In the genomic region with DNA sequence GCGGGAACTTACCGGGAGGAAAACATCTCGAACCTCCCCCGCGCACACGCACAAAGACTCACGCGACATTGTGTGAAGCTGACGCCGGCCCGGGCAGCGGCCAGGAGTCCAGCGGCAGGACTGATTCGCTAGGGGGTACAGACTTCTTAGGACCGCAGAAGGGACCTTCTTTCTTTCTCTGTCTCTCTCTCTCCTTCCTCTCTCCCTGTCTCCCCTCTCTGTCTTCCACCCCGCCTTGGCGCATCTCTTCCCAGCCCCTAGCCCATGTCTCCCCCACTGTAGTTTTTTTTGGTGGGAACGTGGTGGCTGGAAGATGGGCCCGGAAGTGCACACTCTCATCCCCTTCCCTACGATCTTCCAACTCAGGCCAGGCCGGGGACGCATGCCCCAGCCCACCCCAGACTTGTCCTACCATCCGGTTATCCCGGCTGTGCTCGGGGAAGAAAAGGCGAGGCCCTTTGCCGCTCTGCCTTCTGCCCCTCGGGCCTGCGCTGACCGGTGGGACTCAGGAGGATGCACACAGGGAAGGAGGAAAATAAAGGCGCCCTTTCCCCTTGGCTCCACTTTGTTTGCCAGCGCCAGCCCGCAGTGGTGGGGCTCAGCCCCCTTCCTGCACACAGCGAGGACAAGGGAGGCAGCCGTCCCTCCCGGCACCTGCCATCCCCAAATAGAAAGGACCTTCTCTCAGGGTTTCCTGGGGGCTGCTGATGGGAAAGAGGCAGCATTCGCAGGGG, we compare ENCODE assay signal across 12 cellular contexts. TPM values are rescaled to one million over a fixed set of nuclear protein-coding genes. Genes with fewer than 3 reads are reported as not detected.
A peak's percentile ranks its signal among the peaks of the same experiment; 100 is the strongest.
DNase-seq lines count a peak whose midpoint lies in the region; ATAC-seq, FAIRE-seq and TF ChIP-seq lines count a peak whose summit lies in the region.
"Had no signal": no experiment of that assay in that cellular context is flagged by ENCODE, and none has a peak within 500 bp of the region (broad histone marks: within the 10 kb centered on the region; RNA-seq: fewer than 3 reads in every experiment).

No MANE protein-coding gene starts in this region.

- H3K36me3 ChIP-seq in HepG2 (replicated peaks in 1 of 2; ENCODE audit: control insufficient read depth in 1 of 2, insufficient read depth in 2 of 2, low read length in 2 of 2) (no peaks in the 10 kb centered on the region), right lobe of liver (no peaks in the 10 kb centered on the region), vagina (no peaks in the 10 kb centered on the region)
- H3K36me3 ChIP-seq: WERI-Rb-1 had no signal

- no peak for TF ChIP-seq RAD21 in HepG2 (CRISPR knock-in tag; IDR thresholded peaks at IDR 0.05)

- no peak overlapping the region for H3K4me2 ChIP-seq in HepG2 (ENCODE audit: low read depth, low read length)

- CTCF ChIA-PET in HepG2 (lab: Yijun Ruan, JAX; ENCODE audit: low intra/inter-chr PET ratio, low total read pairs): no interaction called here

- H3K9me3 ChIP-seq in HepG2 (ENCODE audit: low read length): no peaks in the 10 kb centered on the region
- H3K9me3 ChIP-seq in right lobe of liver: no peaks in the 10 kb centered on the region
- H3K9me3 ChIP-seq in vagina: no peaks in the 10 kb centered on the region

- H3K4me1 Mint-ChIP-seq in activated T-helper 2 cell treated with anti-CD3 and anti-CD28 coated beads, Interferon-gamma antibody, Interleukin-2, Interleukin-4, amounts not matched to agents 10 μg/mL and 5 μg/mL and 100 μg/mL, durations not matched to agents 14 hours and 24 hours and 36 hours (ENCODE audit: low read depth): peaks cover 9% of the 10 kb centered on the region
- H3K4me1 Mint-ChIP-seq in mesothelial cell of epicardium (peaks cover 13% of the 10 kb centered on the region), HFFc6 (ENCODE audit: low read depth) (no peaks in the 10 kb centered on the region)

- TF ChIP-seq EP300 in HepG2 (IDR thresholded peaks at IDR 0.05; ENCODE audit: low read depth in 2 of 2, low read length in 2 of 2) (no peak), HepG2 (CRISPR knock-in tag; IDR thresholded peaks at IDR 0.05; ENCODE audit: borderline replicate concordance) (no peak)

- no peaks in the 10 kb centered on the region for H3K4me1 ChIP-seq in HepG2 (ENCODE audit: insufficient read depth, low read length)
- H3K4me1 ChIP-seq in right lobe of liver: peaks cover 0 to 21% (median 0%) of the 10 kb centered on the region in 4 donors
- H3K4me1 ChIP-seq in vagina: peaks cover 39% of the 10 kb centered on the region

- H4K20me1 ChIP-seq in HepG2 (ENCODE audit: insufficient read depth, low read length): no peaks in the 10 kb centered on the region

- intact Hi-C loops in HepG2 (cut with micrococcal nuclease; ENCODE audit: unreplicated experiment): no loop called here
- intact Hi-C loops in right lobe of liver (cut with DNase I): no loop called here
- intact Hi-C loops in activated T-helper 2 cell treated with anti-CD3 and anti-CD28 coated beads, Interferon-gamma antibody, Interleukin-2, Interleukin-4, amounts not matched to agents 10 μg/mL and 5 μg/mL and 100 μg/mL, durations not matched to agents 14 hours and 24 hours and 36 hours (cut with micrococcal nuclease): loop anchor here (5.0 kb wide), 1 partner anchor 1558 kb away; no protein-coding TSS in a partner anchor
- intact Hi-C loops in vagina (cut with DNase I): no loop called here

- in situ Hi-C loops in HepG2 (cut with HindIII; ENCODE audit: extremely low pct_ligation_motif_present, low pct_unique_long_range_greater_than_20kb): no loop called here

- 40% methylated on average over 27 of the region's 37 CpGs for WGBS in HepG2 (ENCODE audit: low lambda C conversion rate)
- 3% methylated on average over 19 of the region's 37 CpGs for WGBS in right lobe of liver (ENCODE audit: insufficient coverage, low coverage, low lambda C conversion rate, missing lambda C conversion rate)

- no peak overlapping the region for H3K4me3 Mint-ChIP-seq in activated T-helper 2 cell treated with anti-CD3 and anti-CD28 coated beads, Interferon-gamma antibody, Interleukin-2, Interleukin-4, amounts not matched to agents 10 μg/mL and 5 μg/mL and 100 μg/mL, durations not matched to agents 14 hours and 24 hours and 36 hours (ENCODE audit: low read depth)
- H3K4me3 Mint-ChIP-seq in mesothelial cell of epicardium (peak overlapping the region; percentile 37), HFFc6 (no peak overlapping the region)

- no peak overlapping the region for H2AFZ ChIP-seq in HepG2 (ENCODE audit: low read length)

- H3K27me3 Mint-ChIP-seq in activated T-helper 2 cell treated with anti-CD3 and anti-CD28 coated beads, Interferon-gamma antibody, Interleukin-2, Interleukin-4, amounts not matched to agents 10 μg/mL and 5 μg/mL and 100 μg/mL, durations not matched to agents 14 hours and 24 hours and 36 hours (ENCODE audit: low read depth): peaks cover 75% of the 10 kb centered on the region
- H3K27me3 Mint-ChIP-seq in mesothelial cell of epicardium (ENCODE audit: low read depth): peaks cover 90% of the 10 kb centered on the region
- H3K27me3 Mint-ChIP-seq in HFFc6 (ENCODE audit: insufficient read depth): peaks cover 69% of the 10 kb centered on the region

- FAIRE-seq in HepG2 (lab: Jason Lieb, UNC): no peak

- POLR2A ChIA-PET in HepG2 (lab: Yijun Ruan, JAX): no interaction called here

- peak overlapping the region; percentile 60 for H3K27ac Mint-ChIP-seq in activated T-helper 2 cell treated with anti-CD3 and anti-CD28 coated beads, Interferon-gamma antibody, Interleukin-2, Interleukin-4, amounts not matched to agents 10 μg/mL and 5 μg/mL and 100 μg/mL, durations not matched to agents 14 hours and 24 hours and 36 hours
- H3K27ac Mint-ChIP-seq in mesothelial cell of epicardium (no peak overlapping the region), HFFc6 (no peak overlapping the region)

- peaks cover 3% of the 10 kb centered on the region for H3K36me3 Mint-ChIP-seq in activated T-helper 2 cell treated with anti-CD3 and anti-CD28 coated beads, Interferon-gamma antibody, Interleukin-2, Interleukin-4, amounts not matched to agents 10 μg/mL and 5 μg/mL and 100 μg/mL, durations not matched to agents 14 hours and 24 hours and 36 hours (ENCODE audit: low read depth)
- H3K36me3 Mint-ChIP-seq in mesothelial cell of epicardium (no peaks in the 10 kb centered on the region), HFFc6 (ENCODE audit: low read depth) (no peaks in the 10 kb centered on the region)

- H3K27me3 ChIP-seq in HepG2 (ENCODE audit: control insufficient read depth in 1 of 2, insufficient read depth in 2 of 2, low read length in 2 of 2): peaks cover 9 to 77% of the 10 kb centered on the region in 2 experiments
- H3K27me3 ChIP-seq in right lobe of liver: peaks cover 4 to 93% of the 10 kb centered on the region in 2 donors
- H3K27me3 ChIP-seq in vagina: peaks cover 13% of the 10 kb centered on the region

- TF ChIP-seq CTCF in HepG2 (CRISPR knock-in tag; IDR thresholded peaks at IDR 0.05) (no peak), right lobe of liver (IDR thresholded peaks at IDR 0.05) (no peak), mesothelial cell of epicardium (IDR thresholded peaks at IDR 0.05; ENCODE audit: unreplicated experiment) (no peak), vagina (IDR thresholded peaks at IDR 0.05) (no peak), HFFc6 (IDR thresholded peaks at IDR 0.05) (no peak)

- DNase-seq in HepG2 (ENCODE audit: low spot score) (no peak), right lobe of liver (no peak), mesothelial cell of epicardium (ENCODE audit: low spot score in 2 of 2, unreplicated experiment in 2 of 2) (no peak), vagina (ENCODE audit: extremely low spot score in 2 of 2) (no peak), AG20443 (ENCODE audit: low spot score) (no peak), HFFc6 (no peak), cortex of kidney (lab: John Stamatoyannopoulos, UW) (no peak)
- DNase-seq in activated T-helper 2 cell treated with anti-CD3 and anti-CD28 coated beads, Interferon-gamma antibody, Interleukin-2, Interleukin-4, amounts not matched to agents 10 μg/mL and 5 μg/mL and 100 μg/mL, durations not matched to agents 14 hours and 24 hours and 36 hours (ENCODE audit: low spot score): no peak
- DNase-seq: WERI-Rb-1 had no signal

- no TSS peak for BruUV-seq in HepG2 (replicated peaks; lab: Mats Ljungman, UMichigan)

- no peaks in the 10 kb centered on the region for H3K9me3 Mint-ChIP-seq in activated T-helper 2 cell treated with anti-CD3 and anti-CD28 coated beads, Interferon-gamma antibody, Interleukin-2, Interleukin-4, amounts not matched to agents 10 μg/mL and 5 μg/mL and 100 μg/mL, durations not matched to agents 14 hours and 24 hours and 36 hours
- H3K9me3 Mint-ChIP-seq in mesothelial cell of epicardium: no peaks in the 10 kb centered on the region
- H3K9me3 Mint-ChIP-seq in HFFc6: no peaks in the 10 kb centered on the region

- no peak overlapping the region for H3K9ac ChIP-seq in HepG2 (ENCODE audit: insufficient read depth, low read depth, low read length)

- ATAC-seq in HepG2: no peak
- ATAC-seq in right lobe of liver: no peak

- H3K79me2 ChIP-seq in HepG2 (ENCODE audit: insufficient read depth, low read length): no peaks in the 10 kb centered on the region

- H3K27ac ChIP-seq in HepG2 (ENCODE audit: extremely low read length, insufficient read depth, low read length) (no peak overlapping the region), right lobe of liver (no peak overlapping the region), vagina (no peak overlapping the region)
- H3K27ac ChIP-seq: WERI-Rb-1 had no signal

- no peak overlapping the region for H3K4me3 ChIP-seq in HepG2 (replicated peaks in 1 of 3; ENCODE audit: insufficient read depth in 1 of 3, low read depth in 2 of 3, low read length in 3 of 3)
- no peak overlapping the region for H3K4me3 ChIP-seq in right lobe of liver
- H3K4me3 ChIP-seq in vagina: peak overlapping the region; percentile 15 to 38
- H3K4me3 ChIP-seq: lung had no signal

- TF ChIP-seq POLR2A in HepG2 (IDR thresholded peaks at IDR 0.05; ENCODE audit: insufficient read depth in 1 of 2, low read depth in 2 of 2, low read length in 2 of 2) (no peak), right lobe of liver (IDR thresholded peaks at IDR 0.05) (no peak), vagina (IDR thresholded peaks at IDR 0.05) (no peak)

RNA-seq across cellular contexts. Expression of gene EN2, which starts 1.4 kb away (rescaled TPM):
- not detected in 2 replicates for total RNA-seq in HepG2 (2016; rRNA removed; fragmentation: Illumina TruSeq; extraction: Trizol)
- not detected in 2 replicates for total RNA-seq in HepG2 (2016; cell fraction: cytosol; rRNA removed; fragmentation: Illumina TruSeq; extraction: Trizol; ENCODE audit: low read depth)
- total RNA-seq in HepG2 (2016; cell fraction: insoluble cytoplasmic fraction; rRNA removed; fragmentation: Illumina TruSeq; extraction: Trizol): not detected in 2 replicates
- total RNA-seq in HepG2 (2016; cell fraction: membrane; rRNA removed; fragmentation: Illumina TruSeq; extraction: Trizol): not detected in 2 replicates
- not detected in 2 replicates for total RNA-seq in HepG2 (2016; cell fraction: nucleus; rRNA removed; fragmentation: Illumina TruSeq; extraction: Trizol)
- not detected in 2 replicates for polyA plus RNA-seq in HepG2 (2011; rRNA removed)
- not detected in 2 replicates for polyA plus RNA-seq in HepG2 (2011; cell fraction: cytosol; rRNA removed)
- not detected in 2 replicates for polyA plus RNA-seq in HepG2 (2011; cell fraction: nucleus; rRNA removed)
- not detected in 2 replicates for polyA plus RNA-seq in HepG2 (2012)
- not detected in 2 replicates for polyA plus RNA-seq in HepG2 (2016; cell fraction: cytosol; fragmentation: Illumina TruSeq; extraction: Trizol; ENCODE audit: low read depth)
- not detected in 2 replicates for polyA plus RNA-seq in HepG2 (2016; cell fraction: insoluble cytoplasmic fraction; fragmentation: Illumina TruSeq; extraction: Trizol; ENCODE audit: low read depth)
- polyA plus RNA-seq in HepG2 (2016; cell fraction: membrane; fragmentation: Illumina TruSeq; extraction: Trizol; ENCODE audit: low read depth): not detected in 2 replicates
- polyA plus RNA-seq in HepG2 (2016; cell fraction: nucleus; fragmentation: Illumina TruSeq; extraction: Trizol; ENCODE audit: insufficient read depth, low read depth): not detected in 2 replicates
- not detected in 2 replicates for polyA minus RNA-seq in HepG2 (2011; rRNA and poly(A)+ RNA removed; ENCODE audit: low replicate concordance)
- polyA minus RNA-seq in HepG2 (2011; cell fraction: cytosol; rRNA and poly(A)+ RNA removed): not detected in 2 replicates
- not detected in 2 replicates for polyA minus RNA-seq in HepG2 (2011; cell fraction: nucleus; rRNA and poly(A)+ RNA removed)
- not detected for total RNA-seq in right lobe of liver
- total RNA-seq in activated T-helper 2 cell treated with anti-CD3 and anti-CD28 coated beads, Interferon-gamma antibody, Interleukin-2, Interleukin-4, amounts not matched to agents 10 μg/mL and 5 μg/mL and 100 μg/mL, durations not matched to agents 14 hours and 24 hours and 36 hours: not detected in 2 replicates
- not detected in 3 replicates for total RNA-seq in mesothelial cell of epicardium
- total RNA-seq in vagina: 0.98 TPM
- not detected for total RNA-seq in HFFc6 (2021; fragmentation: NEBNext Ultra II Directional; extraction: Animal tissue kit (Norgen Biotek cat#: 25700))
- total RNA-seq: aorta, temporal lobe had no signal
- polyA plus RNA-seq: aorta had no signal

Comparison
In these comparisons a context has a peak if more than half of its experiments do, and no peak if none do; other contexts are left out.
1. H3K4me3 ChIP-seq: peak in vagina (2 of 2); none in HepG2 (0 of 3) and right lobe of liver (0 of 3).